Comparison of ENCODE assay signal across 8 cellular contexts in genomic region chr15:68817304-68818087, GRCh38. TPM values are rescaled to one million over a fixed set of nuclear protein-coding genes. Genes with fewer than 3 reads are reported as not detected.
A peak's percentile ranks its signal among the peaks of the same experiment; 100 is the strongest.
DNase-seq lines count a peak whose midpoint lies in the region; TF ChIP-seq lines count a peak whose summit lies in the region.

No MANE protein-coding gene starts in this region.

- H3K27ac Mint-ChIP-seq in glutamatergic neuron (ENCODE audit: unreplicated experiment) = peak overlapping the region; percentile 92
- peak overlapping the region; percentile 95 for H3K27ac Mint-ChIP-seq in osteocyte (ENCODE audit: unreplicated experiment)
- H3K27ac Mint-ChIP-seq in type B pancreatic cell = peak overlapping the region; percentile 100

- peaks cover 3% of the 10 kb centered on the region for H3F3A ChIP-seq in SK-N-SH (replicated peaks; ENCODE audit: insufficient read depth)

- no peak for TF ChIP-seq CTCF in SK-N-SH (IDR thresholded peaks at IDR 0.05)
- TF ChIP-seq CTCF in glutamatergic neuron (IDR thresholded peaks at IDR 0.05; ENCODE audit: partially characterized antibody, unreplicated experiment) = no peak
- no peak for TF ChIP-seq CTCF in osteocyte (IDR thresholded peaks at IDR 0.05)
- TF ChIP-seq CTCF in type B pancreatic cell (conservative IDR thresholded peaks at IDR 0.05) = no peak

- CTCF ChIA-PET in SK-N-SH (lab: Yijun Ruan, JAX) = interaction anchor here (0.9 to 2.0 kb wide), 8 partner anchors 10 to 511 kb away, joined by 3 to 12 read pairs (median 4); no protein-coding TSS in a partner anchor

- no peaks in the 10 kb centered on the region for H3K9me2 ChIP-seq in SK-N-SH

- H2AFZ ChIP-seq in SK-N-SH (ENCODE audit: low read depth) = peak overlapping the region; percentile 63

- H3K9me3 ChIP-seq in HUES64 (ENCODE audit: insufficient read depth, low read depth, low read length) = no peaks in the 10 kb centered on the region
- H3K9me3 ChIP-seq in SK-N-SH = no peaks in the 10 kb centered on the region

- under 1% methylated on average over 62 of the region's 64 CpGs for WGBS in HUES64
- WGBS in SK-N-SH (ENCODE audit: low lambda C conversion rate) = under 1% methylated on average over 50 of the region's 64 CpGs

- H3K36me3 Mint-ChIP-seq in glutamatergic neuron (ENCODE audit: unreplicated experiment) (no peaks in the 10 kb centered on the region), osteocyte (ENCODE audit: unreplicated experiment) (no peaks in the 10 kb centered on the region), type B pancreatic cell (peaks cover 3% of the 10 kb centered on the region)

- DNase-seq in NK-92 treated with Interleukin-12 subunit alpha and Interleukin-12 subunit beta, amount 100 ng/mL, for 24 hours (lab: John Stamatoyannopoulos, UW) = peak; percentile 80
- no peak for DNase-seq in NK-92 (lab: John Stamatoyannopoulos, UW; ENCODE audit: unreplicated experiment)
- peak; percentile 76 for DNase-seq in SK-N-SH
- DNase-seq in activated naive CD4-positive, alpha-beta T cell treated with anti-CD3 and anti-CD28 coated beads, Interleukin-2, amount 50 U/mL, for 16 hours = peak; percentile 77
- DNase-seq in glutamatergic neuron = peak; percentile 66
- DNase-seq in osteocyte (ENCODE audit: extremely low spot score, unreplicated experiment) = peak; percentile 84
- no peak for DNase-seq in type B pancreatic cell (ENCODE audit: extremely low spot score, unreplicated experiment)

- POLR2A ChIA-PET in SK-N-SH (lab: Yijun Ruan, JAX) = interaction anchor here (0.6 to 1.5 kb wide), 4 partner anchors 10 to 59 kb away, joined by 3 to 7 read pairs (median 4); no protein-coding TSS in a partner anchor

- TF ChIP-seq EP300 in SK-N-SH (IDR thresholded peaks at IDR 0.05; ENCODE audit: borderline replicate concordance in 1 of 2, low read depth in 1 of 2, low read length in 1 of 2) = no peak

- TF ChIP-seq RAD21 in SK-N-SH (IDR thresholded peaks at IDR 0.05; ENCODE audit: low read length) = no peak

- H3K9me3 Mint-ChIP-seq in glutamatergic neuron (ENCODE audit: unreplicated experiment) (peaks cover 14% of the 10 kb centered on the region), osteocyte (ENCODE audit: unreplicated experiment) (no peaks in the 10 kb centered on the region), type B pancreatic cell (no peaks in the 10 kb centered on the region)

- H3K4me3 Mint-ChIP-seq in glutamatergic neuron (ENCODE audit: unreplicated experiment) = peak overlapping the region; percentile 97
- H3K4me3 Mint-ChIP-seq in osteocyte (ENCODE audit: unreplicated experiment) = peak overlapping the region; percentile 92
- H3K4me3 Mint-ChIP-seq in type B pancreatic cell = peak overlapping the region; percentile 99

- H3K4me1 Mint-ChIP-seq in glutamatergic neuron (ENCODE audit: low read depth, unreplicated experiment) (peaks cover 17% of the 10 kb centered on the region), osteocyte (ENCODE audit: unreplicated experiment) (peaks cover 51% of the 10 kb centered on the region), type B pancreatic cell (ENCODE audit: unreplicated experiment) (peaks cover 42% of the 10 kb centered on the region)

- H3K27me3 Mint-ChIP-seq in glutamatergic neuron (ENCODE audit: unreplicated experiment) (peaks cover 6% of the 10 kb centered on the region), osteocyte (ENCODE audit: unreplicated experiment) (no peaks in the 10 kb centered on the region), type B pancreatic cell (no peaks in the 10 kb centered on the region)

- peak overlapping the region; percentile 97 for H3K9ac ChIP-seq in HUES64 (ENCODE audit: low read depth, low read length)
- H3K9ac ChIP-seq in SK-N-SH = peak overlapping the region; percentile 96

- H3K36me3 ChIP-seq in HUES64 (ENCODE audit: insufficient read depth, low read length) = peaks cover 5% of the 10 kb centered on the region; the same call in 1 of the 2 replicates
- peaks cover 0 to 4% of the 10 kb centered on the region in 2 experiments for H3K36me3 ChIP-seq in SK-N-SH (replicated peaks in 1 of 2; ENCODE audit: control insufficient read depth in 1 of 2, insufficient read depth in 2 of 2, low read length in 1 of 2)

- peak overlapping the region; percentile 92 for H3K4me2 ChIP-seq in SK-N-SH

- peaks cover 17% of the 10 kb centered on the region; the same call in 1 of the 2 replicates for H4K20me1 ChIP-seq in SK-N-SH (ENCODE audit: insufficient read depth)

- H3K4me3 ChIP-seq in HUES64 (ENCODE audit: low read length) (peak overlapping the region; percentile 100), SK-N-SH (ENCODE audit: low read depth in 2 of 2, low read length in 1 of 2) (peak overlapping the region; percentile 89 to 92)

- H3K27ac ChIP-seq in HUES64 (ENCODE audit: low read depth, low read length) (peak overlapping the region; percentile 99), SK-N-SH (ENCODE audit: low read depth in 2 of 2, low read length in 1 of 2) (peak overlapping the region; percentile 87 to 98)

- peaks cover 13% of the 10 kb centered on the region for H3K27me3 ChIP-seq in HUES64 (ENCODE audit: insufficient read depth, low read length)
- H3K27me3 ChIP-seq in SK-N-SH (ENCODE audit: insufficient read depth) = no peaks in the 10 kb centered on the region

- peaks cover 42% of the 10 kb centered on the region for H3K4me1 ChIP-seq in HUES64 (ENCODE audit: insufficient read depth, low read length)
- peaks cover 10 to 36% of the 10 kb centered on the region in 2 experiments; a peak in 3 of 4 replicates for H3K4me1 ChIP-seq in SK-N-SH (ENCODE audit: control insufficient read depth in 1 of 2, insufficient read depth in 2 of 2, low read depth in 1 of 2, low read length in 1 of 2)

- H3K79me2 ChIP-seq in SK-N-SH (ENCODE audit: insufficient read depth) = peaks cover 91% of the 10 kb centered on the region

TF ChIP-seq in SK-N-SH, 30 proteins besides CTCF, POLR2A, EP300 and RAD21:
- TF ChIP-seq RFX5 (IDR thresholded peaks at IDR 0.05; ENCODE audit: low read length) = no peak
- TF ChIP-seq FOXJ3 (CRISPR knock-in tag; IDR thresholded peaks at IDR 0.05) = no peak
- TF ChIP-seq YY1 (IDR thresholded peaks at IDR 0.05; ENCODE audit: low read depth) = peak; percentile 77
- peak; percentile 36; the same call in 1 of the 2 replicates for TF ChIP-seq TAF1 (IDR thresholded peaks at IDR 0.05; ENCODE audit: borderline replicate concordance, low read depth, low read length)
- TF ChIP-seq MXI1 (IDR thresholded peaks at IDR 0.05; ENCODE audit: low read depth, low read length) = peak; percentile 14; the same call in 1 of the 2 replicates

RNA-seq across cellular contexts. Expression of gene ANP32A, which starts 3.2 kb away (rescaled TPM):
- 281 TPM for polyA plus RNA-seq in HUES64 (2013, experiment 1 of 2)
- 272 TPM for polyA plus RNA-seq in HUES64 (2013, experiment 2 of 2)
- 58.4 and 61.7 TPM in 2 replicates for polyA plus RNA-seq in SK-N-SH (2012; rRNA removed)
- 78.1 and 80.4 TPM in 2 replicates for polyA plus RNA-seq in SK-N-SH (2012; cell fraction: cytosol; rRNA removed)
- 24.1 and 31.7 TPM in 2 replicates for polyA plus RNA-seq in SK-N-SH (2012; cell fraction: nucleus; rRNA removed)
- total RNA-seq in glutamatergic neuron (ENCODE audit: unreplicated experiment) (134 TPM), osteocyte (155 and 159 TPM in 2 replicates), type B pancreatic cell (ENCODE audit: low replicate concordance) (167 and 222 TPM in 2 replicates)

Comparison
In these comparisons a context has a peak if more than half of its experiments do, and no peak if none do; other contexts are left out.
1. DNase-seq: peak in NK-92 treated with Interleukin-12 subunit alpha and Interleukin-12 subunit beta, amount 100 ng/mL, for 24 hours (single experiment), SK-N-SH (single experiment), activated naive CD4-positive, alpha-beta T cell treated with anti-CD3 and anti-CD28 coated beads, Interleukin-2, amount 50 U/mL, for 16 hours (single experiment), glutamatergic neuron (single experiment) and osteocyte (single experiment); none in NK-92 (single experiment) and type B pancreatic cell (single experiment).
2. Peak in every context shown above with its lines, with median percentiles within 50 percentile points of each other: H3K27ac Mint-ChIP-seq and H3K4me3 Mint-ChIP-seq.